ENCODE assay signal across 8 cellular contexts in the genomic region with DNA sequence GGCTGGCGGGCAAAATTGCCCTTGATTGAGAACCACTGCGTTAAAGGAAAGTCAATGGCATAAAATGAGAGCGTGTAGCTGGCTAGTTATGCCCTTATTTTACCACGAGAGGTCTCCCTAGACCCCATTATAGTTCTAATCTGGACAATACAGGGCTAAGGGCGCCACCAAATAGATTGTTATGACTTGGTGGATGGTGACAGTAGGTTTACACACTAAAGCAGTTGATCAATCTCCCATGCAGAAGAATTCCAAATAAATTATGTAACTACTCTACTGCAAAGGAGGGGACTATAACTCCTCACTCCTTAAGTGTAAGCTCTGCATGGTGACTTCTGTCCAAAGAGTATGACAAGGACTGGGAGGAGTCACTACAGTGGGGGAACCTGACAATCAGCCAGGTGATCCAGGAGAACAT. TPM values are rescaled to one million over a fixed set of nuclear protein-coding genes. Genes with fewer than 3 reads are reported as not detected.
DNase-seq lines count a peak whose midpoint lies in the region; ATAC-seq and TF ChIP-seq lines count a peak whose summit lies in the region.

No MANE protein-coding gene starts in this region.

- CTCF ChIA-PET in HCT116 (lab: Charles Lee) = interaction anchor here (0.6 to 3.8 kb wide), 24 partner anchors 8 to 727 kb away, joined by 3 to 58 read pairs (median 4); partner anchors contain the start of genes GDPD1, PTRH2 and VMP1

- no peaks in the 10 kb centered on the region for H3K79me2 ChIP-seq in HCT116 (ENCODE audit: insufficient read depth, low read length)

- no peaks in the 10 kb centered on the region for H3K36me3 ChIP-seq in HCT116 (ENCODE audit: control insufficient read depth in 1 of 2, insufficient read depth in 2 of 2, low read length in 2 of 2)

- POLR2A ChIA-PET in HCT116 (lab: Charles Lee) = interaction anchor here (0.6 to 1.0 kb wide), 4 partner anchors 12 to 396 kb away, joined by 3 read pairs; partner anchors contain the start of genes PTRH2 and VMP1

- H4K20me1 ChIP-seq in HCT116 (ENCODE audit: insufficient read depth) = no peaks in the 10 kb centered on the region

- no peaks in the 10 kb centered on the region for H3K9me3 Mint-ChIP-seq in chondrocyte (ENCODE audit: low read depth)

- H3K27ac Mint-ChIP-seq in T-helper 17 cell (no peak overlapping the region), chondrocyte (ENCODE audit: unreplicated experiment) (peak overlapping the region; percentile 49)

- DNase-seq in DMS153 (lab: John Stamatoyannopoulos, UW) = peak; percentile 60
- DNase-seq in HCT116 (ENCODE audit: low read depth, low spot score) = peak; percentile 78
- DNase-seq in NCI-H2029 treated with DMSO at 0.1 percent for 48 hours (lab: John Stamatoyannopoulos, UW) = peak; percentile 60
- peak in 1 of 3 donors; percentile 15 for DNase-seq in T-helper 17 cell
- DNase-seq in chondrocyte (ENCODE audit: low spot score) = no peak
- DNase-seq in left kidney (ENCODE audit: low read depth, low spot score) = peak; percentile 83
- peak; percentile 23 for DNase-seq in stimulated activated naive CD8-positive, alpha-beta T cell treated with anti-CD3 and anti-CD28 coated beads, Interleukin-15, Interleukin-2, amounts not matched to agents 100 U/mL and 50 U/mL, for 24 hours

- peak; percentile 98 for TF ChIP-seq RAD21 in HCT116 (IDR thresholded peaks at IDR 0.05; ENCODE audit: low read depth)

- H3K4me3 ChIP-seq in HCT116 (replicated peaks in 1 of 2; ENCODE audit: low read depth in 1 of 2, low read length in 2 of 2) = no peak overlapping the region

- intact Hi-C loops in HCT116 (cut with micrococcal nuclease) = loop anchor here (1.0 to 5.0 kb wide), 4 partner anchors 130 to 726 kb away; no protein-coding TSS in a partner anchor

- H3K4me1 Mint-ChIP-seq in T-helper 17 cell (peaks cover 4% of the 10 kb centered on the region), chondrocyte (ENCODE audit: low read depth) (peaks cover 17% of the 10 kb centered on the region)

- BruUV-seq in HCT116 (replicated peaks; lab: Mats Ljungman, UMichigan) = no TSS peak

- ATAC-seq in HCT116 = peak; percentile 93
- peak; percentile 98 for ATAC-seq in T-helper 17 cell
- ATAC-seq in stimulated activated naive CD8-positive, alpha-beta T cell treated with anti-CD3 and anti-CD28 coated beads, Interleukin-15, Interleukin-2, amounts not matched to agents 100 U/mL and 50 U/mL, for 24 hours = peak; percentile 92
- no peak for ATAC-seq in GM21447 (IDR thresholded peaks at IDR 0.05; ENCODE audit: unreplicated experiment)

- peak overlapping the region; percentile 29 for H3K4me2 ChIP-seq in HCT116 (ENCODE audit: low read length)

- TF ChIP-seq CTCF in HCT116 (IDR thresholded peaks at IDR 0.05 in 2 of 3, conservative IDR thresholded peaks at IDR 0.05 in 1 of 3; ENCODE audit: borderline replicate concordance in 1 of 3, insufficient read depth in 1 of 3, low read depth in 2 of 3, low read length in 2 of 3) (peak; percentile 84 to 99 (median 97)), chondrocyte (IDR thresholded peaks at IDR 0.05) (peak; percentile 94)

- H3K27ac ChIP-seq in HCT116 (ENCODE audit: low read depth, low read length) = no peak overlapping the region

- no peak for TF ChIP-seq POLR2A in HCT116 (IDR thresholded peaks at IDR 0.05; ENCODE audit: borderline replicate concordance, extremely low read depth, insufficient read depth, insufficient read length)

- RAD21 ChIA-PET in HCT116 (lab: Charles Lee; ENCODE audit: low non-redundant PET in 1 of 2, low total read pairs in 2 of 2, uncharacterized antibody in 2 of 2, unreplicated experiment in 2 of 2) = interaction anchor here (0.6 to 1.5 kb wide), 7 partner anchors 130 to 726 kb away, joined by 3 to 11 read pairs (median 4); no protein-coding TSS in a partner anchor

- H3K9me3 ChIP-seq in HCT116 (ENCODE audit: control insufficient read depth in 1 of 2, insufficient read depth in 1 of 2, low read depth in 1 of 2, low read length in 2 of 2) (no peaks in the 10 kb centered on the region), T-helper 17 cell (ENCODE audit: control insufficient read depth, low read length, poor library complexity, severe bottlenecking) (no peaks in the 10 kb centered on the region)

- H3K36me3 Mint-ChIP-seq in T-helper 17 cell (ENCODE audit: low read depth) = no peaks in the 10 kb centered on the region
- no peaks in the 10 kb centered on the region for H3K36me3 Mint-ChIP-seq in chondrocyte (ENCODE audit: low read depth)

- H3K4me1 ChIP-seq in HCT116 (ENCODE audit: control insufficient read depth in 1 of 2, insufficient read depth in 2 of 2, low read length in 2 of 2) = peaks cover 3 to 13% of the 10 kb centered on the region in 2 experiments; a peak in 3 of 4 replicates

- H2AFZ ChIP-seq in HCT116 (ENCODE audit: low read depth, low read length, poor library complexity, severe bottlenecking) = peak overlapping the region; percentile 57

- no peaks in the 10 kb centered on the region for H3K27me3 ChIP-seq in HCT116 (ENCODE audit: insufficient read depth, low read length)

- H3K9me2 ChIP-seq in HCT116 (ENCODE audit: insufficient read depth) = no peaks in the 10 kb centered on the region

- no peak overlapping the region for H3K4me3 Mint-ChIP-seq in T-helper 17 cell
- no peak overlapping the region for H3K4me3 Mint-ChIP-seq in chondrocyte (ENCODE audit: unreplicated experiment)

- H3K9ac ChIP-seq in HCT116 (ENCODE audit: low read length) = no peak overlapping the region

- H3K27me3 Mint-ChIP-seq in T-helper 17 cell (peaks cover 1% of the 10 kb centered on the region), chondrocyte (ENCODE audit: low read depth) (no peaks in the 10 kb centered on the region)

TF ChIP-seq in HCT116, 20 proteins besides CTCF, POLR2A, EP300 and RAD21:
- TF ChIP-seq YY1 (IDR thresholded peaks at IDR 0.05; ENCODE audit: extremely low read depth, insufficient replicate concordance, low read depth, low read length) (peak; percentile 37), CBX3 (IDR thresholded peaks at IDR 0.05; ENCODE audit: low read depth) (peak; percentile 61; the same call in 1 of the 2 replicates)
- TF ChIP-seq, protein P1, sequence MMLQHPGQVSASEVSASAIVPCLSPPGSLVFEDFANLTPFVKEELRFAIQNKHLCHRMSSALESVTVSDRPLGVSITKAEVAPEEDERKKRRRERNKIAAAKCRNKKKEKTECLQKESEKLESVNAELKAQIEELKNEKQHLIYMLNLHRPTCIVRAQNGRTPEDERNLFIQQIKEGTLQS (IDR thresholded peaks at IDR 0.05) = no peak

RNA-seq across cellular contexts. Expression of gene YPEL2, which starts 20.4 kb away (rescaled TPM):
- total RNA-seq in HCT116 (2021; ENCODE audit: unreplicated experiment) (4.7 TPM), T-helper 17 cell (10 to 100 TPM; 23.6 to 44.0 TPM), chondrocyte (41.9 to 52.2 TPM (median 52.1 TPM) in 3 replicates)
- 2.7 and 4.1 TPM in 2 replicates for polyA plus RNA-seq in HCT116 (2012)
